17 cellular contexts compared by ENCODE assay signal in the genomic region with DNA sequence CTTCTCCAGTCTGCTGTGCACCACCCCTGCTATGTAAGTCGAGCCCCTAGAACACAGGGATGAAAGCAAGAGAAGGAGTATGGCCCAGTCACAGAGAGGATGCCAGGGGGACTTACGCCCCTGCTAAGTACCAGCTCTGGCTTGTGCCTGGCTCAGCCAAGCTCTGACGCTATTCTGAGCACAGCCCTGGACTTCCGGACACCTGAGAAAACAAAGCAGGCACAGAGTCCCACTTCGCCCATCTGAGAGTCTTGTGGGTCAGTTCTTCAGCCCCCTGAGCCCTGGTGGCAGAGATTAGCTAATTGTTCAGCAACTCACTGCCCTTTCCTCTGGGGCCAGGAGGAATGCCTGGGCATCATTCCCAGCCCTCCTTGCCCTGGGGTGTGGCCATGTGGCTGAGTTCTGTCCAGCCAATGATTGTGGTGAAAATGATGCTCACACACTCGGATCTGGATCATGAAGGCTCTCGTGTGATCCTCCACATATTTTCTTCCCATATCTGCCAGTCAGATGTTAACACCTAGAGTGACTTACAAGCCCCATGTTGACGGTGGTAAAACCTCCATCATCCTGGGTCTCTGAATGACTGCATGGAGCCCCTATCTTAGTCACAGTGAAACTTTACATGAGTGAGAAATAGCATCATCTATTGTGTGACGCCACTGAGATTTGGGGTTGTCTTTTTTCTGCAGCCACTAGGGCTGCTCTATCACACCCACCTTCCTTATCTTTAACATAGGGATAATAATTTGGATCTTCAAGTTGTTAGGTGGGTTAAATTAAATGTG.
DNase-seq lines count a peak whose midpoint lies in the region; ATAC-seq and TF ChIP-seq lines count a peak whose summit lies in the region.
"Had no signal": no experiment of that assay in that cellular context is flagged by ENCODE, and none has a peak within 500 bp of the region (broad histone marks: within the 10 kb centered on the region; RNA-seq: fewer than 3 reads in every experiment).

No MANE protein-coding gene starts in this region.

- H3K4me1 ChIP-seq in upper lobe of left lung = peaks cover 3 to 14% (median 9%) of the 10 kb centered on the region in 4 donors
- H3K4me1 ChIP-seq: tibial nerve had no signal

- no peak for TF ChIP-seq POLR2A in upper lobe of left lung (IDR thresholded peaks at IDR 0.05)

- peak overlapping the region; percentile 31 for H3K27ac Mint-ChIP-seq in activated T-helper 2 cell treated with anti-CD3 and anti-CD28 coated beads, Interferon-gamma antibody, Interleukin-2, Interleukin-4, amounts not matched to agents 10 μg/mL and 5 μg/mL and 100 μg/mL, durations not matched to agents 14 hours and 24 hours and 36 hours
- no peak overlapping the region for H3K27ac Mint-ChIP-seq in progenitor cell of endocrine pancreas
- H3K27ac Mint-ChIP-seq: IgD-negative memory B cell, nephron, WTC11 had no signal

- H3K4me3 Mint-ChIP-seq in activated T-helper 2 cell treated with anti-CD3 and anti-CD28 coated beads, Interferon-gamma antibody, Interleukin-2, Interleukin-4, amounts not matched to agents 10 μg/mL and 5 μg/mL and 100 μg/mL, durations not matched to agents 14 hours and 24 hours and 36 hours (ENCODE audit: low read depth) = no peak overlapping the region
- H3K4me3 Mint-ChIP-seq in progenitor cell of endocrine pancreas (ENCODE audit: low read depth) = no peak overlapping the region
- H3K4me3 Mint-ChIP-seq: IgD-negative memory B cell, nephron, WTC11 had no signal

- H3K4me1 Mint-ChIP-seq in activated T-helper 2 cell treated with anti-CD3 and anti-CD28 coated beads, Interferon-gamma antibody, Interleukin-2, Interleukin-4, amounts not matched to agents 10 μg/mL and 5 μg/mL and 100 μg/mL, durations not matched to agents 14 hours and 24 hours and 36 hours (ENCODE audit: low read depth) = peaks cover 27% of the 10 kb centered on the region
- H3K4me1 Mint-ChIP-seq in progenitor cell of endocrine pancreas (ENCODE audit: low read depth) = no peaks in the 10 kb centered on the region

- intact Hi-C loops in activated T-helper 2 cell treated with anti-CD3 and anti-CD28 coated beads, Interferon-gamma antibody, Interleukin-2, Interleukin-4, amounts not matched to agents 10 μg/mL and 5 μg/mL and 100 μg/mL, durations not matched to agents 14 hours and 24 hours and 36 hours (cut with micrococcal nuclease) = no loop called here

- H3K4me3 ChIP-seq in upper lobe of left lung = no peak overlapping the region
- H3K4me3 ChIP-seq: tibial nerve had no signal

- H3K27ac ChIP-seq in upper lobe of left lung = peak overlapping the region in 1 of 4 donors; percentile 53
- H3K27ac ChIP-seq: tibial nerve had no signal

- TF ChIP-seq EP300 in upper lobe of left lung (IDR thresholded peaks at IDR 0.05) = no peak

- H3K9me3 Mint-ChIP-seq in activated T-helper 2 cell treated with anti-CD3 and anti-CD28 coated beads, Interferon-gamma antibody, Interleukin-2, Interleukin-4, amounts not matched to agents 10 μg/mL and 5 μg/mL and 100 μg/mL, durations not matched to agents 14 hours and 24 hours and 36 hours = no peaks in the 10 kb centered on the region
- H3K9me3 Mint-ChIP-seq in progenitor cell of endocrine pancreas (ENCODE audit: low read depth) = no peaks in the 10 kb centered on the region
- H3K9me3 Mint-ChIP-seq: nephron had no signal

- H3K27me3 ChIP-seq in upper lobe of left lung = no peaks in the 10 kb centered on the region
- H3K27me3 ChIP-seq: tibial nerve had no signal

- H3K36me3 ChIP-seq in upper lobe of left lung = no peaks in the 10 kb centered on the region
- H3K36me3 ChIP-seq: tibial nerve had no signal

- ATAC-seq in upper lobe of left lung (ENCODE audit: low FRiP score in 2 of 2) (no peak), HG02798 (IDR thresholded peaks at IDR 0.05; ENCODE audit: poor library complexity, unreplicated experiment) (no peak)
- ATAC-seq: Panc1, WTC11 had no signal

- DNase-seq in SHP77 (lab: John Stamatoyannopoulos, UW) = peak; percentile 37 to 48
- no peak for DNase-seq in SHP77 treated with DMSO at 0.1 percent for 48 hours (lab: John Stamatoyannopoulos, UW)
- DNase-seq in H4 (ENCODE audit: low spot score) = peak; percentile 38
- DNase-seq in activated T-helper 2 cell treated with anti-CD3 and anti-CD28 coated beads, Interferon-gamma antibody, Interleukin-2, Interleukin-4, amounts not matched to agents 10 μg/mL and 5 μg/mL and 100 μg/mL, durations not matched to agents 14 hours and 24 hours and 36 hours (ENCODE audit: low spot score) = no peak
- DNase-seq in progenitor cell of endocrine pancreas (ENCODE audit: low spot score, unreplicated experiment) = peak; percentile 7
- no peak for DNase-seq in upper lobe of left lung
- no peak for DNase-seq in retina
- DNase-seq: 8988T, amygdala, DMS53, NCI-H2171 had no signal

- no peak for TF ChIP-seq CTCF in progenitor cell of endocrine pancreas (IDR thresholded peaks at IDR 0.05; ENCODE audit: unreplicated experiment)
- TF ChIP-seq CTCF in upper lobe of left lung (IDR thresholded peaks at IDR 0.05) = no peak

- no peaks in the 10 kb centered on the region for H3K36me3 Mint-ChIP-seq in activated T-helper 2 cell treated with anti-CD3 and anti-CD28 coated beads, Interferon-gamma antibody, Interleukin-2, Interleukin-4, amounts not matched to agents 10 μg/mL and 5 μg/mL and 100 μg/mL, durations not matched to agents 14 hours and 24 hours and 36 hours (ENCODE audit: low read depth)
- H3K36me3 Mint-ChIP-seq in progenitor cell of endocrine pancreas (ENCODE audit: insufficient read depth) = no peaks in the 10 kb centered on the region
- H3K36me3 Mint-ChIP-seq: IgD-negative memory B cell, WTC11 had no signal

- peaks cover 24% of the 10 kb centered on the region for H3K27me3 Mint-ChIP-seq in activated T-helper 2 cell treated with anti-CD3 and anti-CD28 coated beads, Interferon-gamma antibody, Interleukin-2, Interleukin-4, amounts not matched to agents 10 μg/mL and 5 μg/mL and 100 μg/mL, durations not matched to agents 14 hours and 24 hours and 36 hours (ENCODE audit: low read depth)
- peaks cover 10% of the 10 kb centered on the region for H3K27me3 Mint-ChIP-seq in progenitor cell of endocrine pancreas

- no peaks in the 10 kb centered on the region for H3K9me3 ChIP-seq in upper lobe of left lung
- H3K9me3 ChIP-seq: tibial nerve had no signal

- 58 to 70% methylated on average over 6 to 7 of the region's 9 CpGs for WGBS in upper lobe of left lung, 2 donors

Comparison
In these comparisons a context has a peak if more than half of its experiments do, and no peak if none do; other contexts are left out.
1. DNase-seq: peak in SHP77 (2 of 2), H4 (single experiment) and progenitor cell of endocrine pancreas (single experiment); none in SHP77 treated with DMSO at 0.1 percent for 48 hours (single experiment), activated T-helper 2 cell treated with anti-CD3 and anti-CD28 coated beads, Interferon-gamma antibody, Interleukin-2, Interleukin-4, amounts not matched to agents 10 μg/mL and 5 μg/mL and 100 μg/mL, durations not matched to agents 14 hours and 24 hours and 36 hours (single experiment), upper lobe of left lung (0 of 2) and retina (single experiment).